ENCODE assay signal across 21 cellular contexts in the genomic region with DNA sequence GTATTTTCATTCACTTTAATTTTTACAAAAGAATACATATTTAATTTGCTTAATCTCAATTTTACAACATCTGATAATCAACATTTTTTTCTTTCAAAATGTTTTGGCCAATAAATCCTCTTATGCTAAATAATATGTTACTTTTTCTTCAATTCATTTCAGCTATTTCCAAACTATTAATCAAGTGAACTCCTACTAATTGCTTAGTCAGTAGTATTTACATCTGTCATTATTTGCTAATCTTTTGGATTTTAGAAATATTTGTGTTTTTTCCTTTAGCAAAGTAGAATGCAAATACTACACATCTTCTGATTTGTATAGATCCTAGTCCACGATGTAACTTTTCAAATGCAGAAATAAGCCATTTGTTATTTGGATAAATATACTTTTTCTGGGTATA. TPM values are rescaled to one million over a fixed set of nuclear protein-coding genes. Genes with fewer than 3 reads are reported as not detected.
DNase-seq lines count a peak whose midpoint lies in the region; ATAC-seq, FAIRE-seq and TF ChIP-seq lines count a peak whose summit lies in the region.
"Had no signal": no experiment of that assay in that cellular context is flagged by ENCODE, and none has a peak within 500 bp of the region (broad histone marks: within the 10 kb centered on the region; RNA-seq: fewer than 3 reads in every experiment).

No MANE protein-coding gene starts in this region.

- peak overlapping the region; percentile 98; the same call in 1 of the 2 replicates for H3K27ac ChIP-seq in GM23248
- H3K27ac ChIP-seq in RWPE2 (ENCODE audit: poor library complexity, severe bottlenecking), result peak overlapping the region; percentile 92
- no peak overlapping the region for H3K27ac ChIP-seq in kidney (ENCODE audit: low read depth in 2 of 2, low read length in 2 of 2)
- H3K27ac ChIP-seq in gastrocnemius medialis, result peak overlapping the region; percentile 96 to 98 (median 98)
- H3K27ac ChIP-seq: BLaER1 had no signal

- no peak overlapping the region for H3K4me3 ChIP-seq in GM23248
- H3K4me3 ChIP-seq in RWPE2 (ENCODE audit: severe bottlenecking), result no peak overlapping the region
- H3K4me3 ChIP-seq in kidney (ENCODE audit: low read length in 2 of 2), result peak overlapping the region in 1 of 2 donors; percentile 7
- no peak overlapping the region for H3K4me3 ChIP-seq in gastrocnemius medialis

- WGBS in GM23248 (ENCODE audit: low coverage in 1 of 2, low lambda C conversion rate in 2 of 2, missing lambda C conversion rate in 2 of 2), 2 experiments, result 100% methylated on average over 1 of the region's 1 CpG

- peak overlapping the region; percentile 99 for H2AFZ ChIP-seq in GM23248

- H3K27me3 ChIP-seq in GM23248 (replicated peaks; ENCODE audit: insufficient read depth), result no peaks in the 10 kb centered on the region
- no peaks in the 10 kb centered on the region for H3K27me3 ChIP-seq in RWPE2 (ENCODE audit: insufficient read depth, poor library complexity, severe bottlenecking)
- no peaks in the 10 kb centered on the region for H3K27me3 ChIP-seq in gastrocnemius medialis
- H3K27me3 ChIP-seq: BLaER1, neutrophil, testis had no signal

- TF ChIP-seq CTCF in RWPE2 (IDR thresholded peaks at IDR 0.05; ENCODE audit: poor library complexity, severe bottlenecking), result no peak
- TF ChIP-seq CTCF in kidney (IDR thresholded peaks at IDR 0.05; ENCODE audit: borderline replicate concordance, extremely low read depth, insufficient read depth), result no peak
- no peak for TF ChIP-seq CTCF in gastrocnemius medialis (IDR thresholded peaks at IDR 0.05 in 4 of 5, conservative IDR thresholded peaks at IDR 0.05 in 1 of 5)

- no peaks in the 10 kb centered on the region for H4K20me1 ChIP-seq in GM23248 (ENCODE audit: insufficient read depth)

- H3K4me2 ChIP-seq in GM23248 (ENCODE audit: unreplicated experiment), result no peak overlapping the region

- intact Hi-C loops in kidney (cut with DNase I) (no loop called here), gastrocnemius medialis (cut with DNase I; ENCODE audit: low total_unique reads) (loop anchor here (5.0 kb wide), 1 partner anchor 448 kb away; no protein-coding TSS in a partner anchor)

- DNase-seq in GM23248 (no peak), RWPE2 (ENCODE audit: low spot score) (no peak), kidney (no peak), gastrocnemius medialis (no peak), dermis blood vessel endothelial cell (no peak), NCI-H1048 (lab: John Stamatoyannopoulos, UW) (no peak), T-helper 9 cell (no peak), glomerular visceral epithelial cell (ENCODE audit: extremely low spot score) (no peak)
- DNase-seq: activated CD4-positive, alpha-beta T cell treated with anti-CD3 and anti-CD28 coated beads, Interleukin-2, amount 50 U/mL, for 4 hours; activated naive CD4-positive, alpha-beta T cell treated with Interleukin-2 at 50 U/mL for 16 hours; cortex of kidney; NCI-H1105; NCI-H2171; NCI-H774; right cardiac atrium; stimulated activated CD4-positive, alpha-beta T cell treated with anti-CD3 and anti-CD28 coated beads, Interleukin-2, amount 100 ng/mL, for 48 hours; testis had no signal

- peaks cover 28% of the 10 kb centered on the region for H3F3A ChIP-seq in GM23248 (ENCODE audit: insufficient read depth)

- H3K9me3 ChIP-seq in GM23248 (ENCODE audit: low read depth) (no peaks in the 10 kb centered on the region), RWPE2 (ENCODE audit: severe bottlenecking) (no peaks in the 10 kb centered on the region), kidney (ENCODE audit: control insufficient read depth in 1 of 2, low read length in 2 of 2) (no peaks in the 10 kb centered on the region), gastrocnemius medialis (no peaks in the 10 kb centered on the region)
- H3K9me3 ChIP-seq: BLaER1, neutrophil, testis had no signal

- FAIRE-seq in kidney (lab: Jason Lieb, UNC), result peak; percentile 65
- FAIRE-seq: astrocyte had no signal

- peaks cover 28% of the 10 kb centered on the region for H3K79me2 ChIP-seq in GM23248 (ENCODE audit: insufficient read depth)

- H3K4me1 ChIP-seq in GM23248 (ENCODE audit: insufficient read depth), result peaks cover 19% of the 10 kb centered on the region
- H3K4me1 ChIP-seq in RWPE2 (ENCODE audit: insufficient read depth, poor library complexity, severe bottlenecking), result peaks cover 23% of the 10 kb centered on the region
- peaks cover 0 to 16% of the 10 kb centered on the region in 2 donors for H3K4me1 ChIP-seq in kidney (ENCODE audit: control insufficient read depth in 1 of 2, insufficient read depth in 1 of 2, low read depth in 1 of 2, low read length in 2 of 2)
- peaks cover 23 to 33% of the 10 kb centered on the region in 2 donors for H3K4me1 ChIP-seq in gastrocnemius medialis
- H3K4me1 ChIP-seq: testis had no signal

- H3K9ac ChIP-seq in GM23248 (peak overlapping the region; percentile 98), kidney (ENCODE audit: low read length in 2 of 2) (peak overlapping the region in 1 of 2 donors; percentile 94)
- H3K9ac ChIP-seq: BLaER1 had no signal

- no peaks in the 10 kb centered on the region for H3K9me2 ChIP-seq in GM23248 (ENCODE audit: insufficient read depth)

- no peaks in the 10 kb centered on the region for H3K36me3 ChIP-seq in GM23248 (ENCODE audit: low read depth)
- peaks cover under 1% of the 10 kb centered on the region; the same call in 1 of the 2 replicates for H3K36me3 ChIP-seq in RWPE2 (ENCODE audit: low read depth)
- no peaks in the 10 kb centered on the region for H3K36me3 ChIP-seq in kidney (ENCODE audit: control insufficient read depth in 1 of 2, insufficient read depth in 2 of 2, low read length in 2 of 2)
- no peaks in the 10 kb centered on the region for H3K36me3 ChIP-seq in gastrocnemius medialis
- H3K36me3 ChIP-seq: BLaER1, neutrophil had no signal

- TF ChIP-seq POLR2A in gastrocnemius medialis (IDR thresholded peaks at IDR 0.05), result no peak

- in situ Hi-C loops in GM23248 (cut with MboI) (no loop called here), gastrocnemius medialis (cut with MboI; ENCODE audit: low sequenced_read_pairs in 4 of 4) (loop anchor here (10.0 to 25.0 kb wide), 6 partner anchors 190 to 678 kb away; no protein-coding TSS in a partner anchor)

- ATAC-seq in RWPE2 (ENCODE audit: low read depth), result no peak
- no peak for ATAC-seq in gastrocnemius medialis
- ATAC-seq: GM23338, right cardiac atrium had no signal

RNA-seq across cellular contexts. Expression of a gene that starts 1.6 kb away (rescaled TPM):
- 167 and 211 TPM in 2 replicates for total RNA-seq in GM23248 (2014; rRNA removed; shearing (Covaris generic))
- 98.9 and 100 TPM in 2 replicates for polyA plus RNA-seq in GM23248 (2016; fragmentation: Nextera tagmentation; extraction: Ambion mirVana)
- 86.6 TPM for total RNA-seq in kidney
- 15.6 TPM for polyA plus RNA-seq in kidney (ENCODE audit: insufficient read depth, low read depth, low replicate concordance)
- total RNA-seq in gastrocnemius medialis, result 100 to 1,000 TPM in 3 of 4 donors, 10 to 100 TPM in 1; 96.8 to 130 (median 111) TPM
- total RNA-seq in dermis blood vessel endothelial cell, result 475 and 624 TPM in 2 replicates

Comparison
In these comparisons a context has a peak if more than half of its experiments do, and no peak if none do; other contexts are left out.
1. H3K27ac ChIP-seq: peak in GM23248 (single experiment), RWPE2 (single experiment) and gastrocnemius medialis (4 of 4); none in kidney (0 of 2).